1 cellular context compared by ENCODE assay signal in genomic region chrX:44898411-44899221, GRCh38.
TF ChIP-seq lines count a peak whose summit lies in the region.

No MANE protein-coding gene starts in this region.

TF ChIP-seq in HEK293, 187 proteins besides CTCF, POLR2A, EP300 and RAD21 (continued from another document):
- peak; percentile 33; the same call in 1 of the 2 replicates for TF ChIP-seq ZNF398 (tag by site-specific recombination; IDR thresholded peaks at IDR 0.05)
